In genomic region chr1:15123925-15124324, GRCh38 we compare ENCODE assay signal across 22 cellular contexts. TPM values are rescaled to one million over a fixed set of nuclear protein-coding genes. Genes with fewer than 3 reads are reported as not detected.
"Had no signal": no experiment of that assay in that cellular context is flagged by ENCODE, and none has a peak within 500 bp of the region (broad histone marks: within the 10 kb centered on the region; RNA-seq: fewer than 3 reads in every experiment).

No MANE protein-coding gene starts in this region.

- H3K9ac ChIP-seq: SK-N-SH had no signal

- DNase-seq: KBM-7; MV-4-11; NCI-H1092; NCI-H1105 treated with DMSO at 0.1 percent for 48 hours; NCI-H1436 treated with DMSO at 0.1 percent for 48 hours; NCI-H1694; NCI-H187 treated with DMSO at 0.1 percent for 48 hours; NCI-H2029 treated with DMSO at 0.1 percent for 48 hours; NCI-H2171 treated with DMSO at 0.1 percent for 48 hours; NCI-H226; NCI-H446; NCI-H510A; NK-92 treated with Interleukin-12 subunit alpha and Interleukin-12 subunit beta, amount 100 ng/mL, for 24 hours; PC-3; SHP77; SK-N-SH; SW 1271; T-cell had no signal

- H3K9me3 Mint-ChIP-seq: T-cell had no signal

- H3K36me3 Mint-ChIP-seq: T-cell had no signal

- H3K27ac ChIP-seq: HL-60, RWPE1 had no signal

- H3K27ac Mint-ChIP-seq: T-cell had no signal

- H3K9me3 ChIP-seq: SK-N-SH had no signal

- H3K4me2 ChIP-seq: SK-N-SH had no signal

- H3K4me1 Mint-ChIP-seq: T-cell had no signal

- ATAC-seq: Panc1, PC-3, T-cell had no signal

- H3K4me3 Mint-ChIP-seq: T-cell had no signal

RNA-seq across cellular contexts. Expression of gene TMEM51, which starts 29.6 kb away (rescaled TPM):
- total RNA-seq: OCI-LY7 had no signal
